7 cellular contexts compared by ENCODE assay signal in genomic region chr11:113874096-113874919, GRCh38. TPM values are rescaled to one million over a fixed set of nuclear protein-coding genes. Genes with fewer than 3 reads are reported as not detected.
A peak's percentile ranks its signal among the peaks of the same experiment; 100 is the strongest.
DNase-seq lines count a peak whose midpoint lies in the region; ATAC-seq and TF ChIP-seq lines count a peak whose summit lies in the region.

No MANE protein-coding gene starts in this region.

- peaks cover 1% of the 10 kb centered on the region for H3K9me3 Mint-ChIP-seq in memory B cell

- no peak for DNase-seq in Jurkat, Clone E6-1 (ENCODE audit: low read depth, low spot score)
- DNase-seq in breast epithelium (ENCODE audit: low spot score in 2 of 2) (no peak), memory B cell (ENCODE audit: low spot score in 2 of 2) (no peak), aorta (no peak)
- no peak for DNase-seq in activated effector memory CD4-positive, alpha-beta T cell treated with anti-CD3 and anti-CD28 coated beads, Interleukin-2, amount 50 U/mL, for 16 hours
- DNase-seq in stimulated activated CD4-positive, alpha-beta T cell treated with anti-CD3 and anti-CD28 coated beads, Interleukin-12 subunit alpha, Interleukin-12 subunit beta, amount 100 ng/mL, for 4 hours, result no peak

- H3K36me3 Mint-ChIP-seq in memory B cell, result peaks cover 12% of the 10 kb centered on the region

- H3K4me1 ChIP-seq in breast epithelium, result peaks cover 0 to 9% of the 10 kb centered on the region in 2 donors
- no peaks in the 10 kb centered on the region for H3K4me1 ChIP-seq in aorta (ENCODE audit: control insufficient read depth in 1 of 2, insufficient read depth in 2 of 2, low read length in 2 of 2)

- peaks cover 37% of the 10 kb centered on the region for H3K4me1 Mint-ChIP-seq in memory B cell

- peak overlapping the region; percentile 93 for H3K4me3 Mint-ChIP-seq in memory B cell

- H3K27me3 Mint-ChIP-seq in memory B cell, result no peaks in the 10 kb centered on the region

- no peaks in the 10 kb centered on the region for H3K36me3 ChIP-seq in breast epithelium
- peaks cover 0 to 3% of the 10 kb centered on the region in 2 donors for H3K36me3 ChIP-seq in aorta (ENCODE audit: control insufficient read depth in 1 of 2, insufficient read depth in 2 of 2, low read length in 1 of 2)

- H3K9me3 ChIP-seq in breast epithelium (no peaks in the 10 kb centered on the region), aorta (ENCODE audit: control insufficient read depth, low read length) (no peaks in the 10 kb centered on the region)

- H3K27ac ChIP-seq in breast epithelium (no peak overlapping the region), aorta (ENCODE audit: low read depth in 1 of 2, low read length in 2 of 2) (no peak overlapping the region)

- H3K27me3 ChIP-seq in breast epithelium (no peaks in the 10 kb centered on the region), aorta (ENCODE audit: control insufficient read depth in 1 of 2, insufficient read depth in 2 of 2, low read length in 1 of 2) (no peaks in the 10 kb centered on the region)

- WGBS in aorta, 2 donors, result 53 to 69% methylated on average over 19 to 26 of the region's 26 CpGs

- ATAC-seq in memory B cell (ENCODE audit: low read depth) (no peak), aorta (ENCODE audit: low FRiP score) (no peak)

- TF ChIP-seq CTCF in GM12875 (IDR thresholded peaks at IDR 0.05; ENCODE audit: borderline replicate concordance, insufficient read depth, low read depth, low read length) (no peak), breast epithelium (IDR thresholded peaks at IDR 0.05) (no peak)

- intact Hi-C loops in breast epithelium (cut with DNase I; ENCODE audit: low total_unique reads) (no loop called here), aorta (cut with DNase I) (no loop called here)

- H3K4me3 ChIP-seq in GM12875 (ENCODE audit: low read depth, low read length) (peak overlapping the region; percentile 74), breast epithelium (peak overlapping the region; percentile 69 to 94 (median 85)), aorta (ENCODE audit: low read length in 2 of 2) (peak overlapping the region; percentile 84 to 90)
- peak overlapping the region; percentile 79 for H3K4me3 ChIP-seq in Jurkat, Clone E6-1 (ENCODE audit: low read length)

- peak overlapping the region; percentile 90 for H3K27ac Mint-ChIP-seq in memory B cell

- no peak for TF ChIP-seq POLR2A in breast epithelium (IDR thresholded peaks at IDR 0.05)

RNA-seq across cellular contexts. Expression of gene USP28, which starts 1.1 kb away (rescaled TPM):
- 5.2 TPM for polyA plus RNA-seq in Jurkat, Clone E6-1 (2012; ENCODE audit: insufficient read depth, insufficient read length)
- total RNA-seq in breast epithelium, result 10 to 100 TPM; 15.5 to 38.5 (median 30.2) TPM
- 10 to 100 TPM; 26.2 to 28.5 TPM for total RNA-seq in aorta
- polyA plus RNA-seq in aorta, result 1 to 10 TPM; 8.4 to 8.8 TPM

RNA-seq across cellular contexts. Expression of gene HTR3B, which starts 30.3 kb away (rescaled TPM):
- not detected for polyA plus RNA-seq in Jurkat, Clone E6-1 (2012; ENCODE audit: insufficient read depth, insufficient read length)
- total RNA-seq in breast epithelium (not detected), aorta (not detected)
- polyA plus RNA-seq in aorta, result not detected
